Comparison of ENCODE assay signal across 15 cellular contexts in the genomic region with DNA sequence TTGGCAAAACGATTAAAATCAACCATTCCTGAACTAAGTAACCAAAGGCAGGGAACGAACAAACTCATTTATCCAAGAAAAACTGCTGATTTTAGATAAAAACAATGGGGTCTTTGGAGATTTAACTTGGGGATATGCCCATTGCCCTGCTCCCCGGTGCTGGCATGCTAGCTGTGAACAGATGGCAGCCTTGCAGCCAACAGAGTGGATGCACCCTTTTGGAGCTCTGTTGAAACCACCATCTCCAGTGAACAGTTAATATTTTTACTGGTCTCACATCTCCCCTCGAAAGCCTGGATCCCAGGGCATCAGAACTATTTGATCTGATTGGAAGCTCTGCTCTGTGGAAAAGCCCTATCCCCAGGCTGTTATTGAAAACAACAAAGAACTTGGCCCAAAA.
DNase-seq lines count a peak whose midpoint lies in the region; ATAC-seq and TF ChIP-seq lines count a peak whose summit lies in the region.
"Had no signal": no experiment of that assay in that cellular context is flagged by ENCODE, and none has a peak within 500 bp of the region (broad histone marks: within the 10 kb centered on the region; RNA-seq: fewer than 3 reads in every experiment).

No MANE protein-coding gene starts in this region.

- H3K4me1 ChIP-seq in OCI-LY7 (ENCODE audit: insufficient read depth, low read length, poor library complexity, severe bottlenecking) = no peaks in the 10 kb centered on the region
- H3K4me1 ChIP-seq: Caco-2, HAP-1 had no signal

- H3K4me3 Mint-ChIP-seq in mesothelial cell of epicardium = no peak overlapping the region
- H3K4me3 Mint-ChIP-seq: CD4-positive, CD25-positive, alpha-beta regulatory T cell; CD8-positive, alpha-beta T cell; HFFc6 had no signal

- in situ Hi-C loops in G401 (cut with HindIII; ENCODE audit: low sequenced_read_pairs) = no loop called here

- peak; percentile 67 for DNase-seq in G401 (ENCODE audit: low spot score)
- no peak for DNase-seq in OCI-LY7 (ENCODE audit: low spot score)
- no peak for DNase-seq in mesothelial cell of epicardium (ENCODE audit: low spot score in 2 of 2, unreplicated experiment in 2 of 2)
- no peak for DNase-seq in NCI-H1930 (lab: John Stamatoyannopoulos, UW)
- DNase-seq in stimulated activated CD4-positive, alpha-beta T cell treated with anti-CD3 and anti-CD28 coated beads, Interleukin-2, amount 100 ng/mL, for 48 hours = no peak
- DNase-seq: Caco-2; CD4-positive, CD25-positive, alpha-beta regulatory T cell; CD8-positive, alpha-beta T cell; DMS53; DMS79 treated with DMSO at 0.1 percent for 48 hours; GOT3; HFFc6 had no signal

- H2AFZ ChIP-seq in OCI-LY7 (ENCODE audit: low read length) = 0 out of 2 replicates have a peak overlapping the region, but pooled peaks have one; percentile 8

- intact Hi-C loops in OCI-LY7 (cut with micrococcal nuclease; ENCODE audit: unreplicated experiment) = no loop called here

- BruUV-seq in OCI-LY7 (replicated peaks; lab: Mats Ljungman, UMichigan) = no TSS peak

- no peak overlapping the region for H3K4me2 ChIP-seq in OCI-LY7 (ENCODE audit: low read length)

- H3K27ac Mint-ChIP-seq in mesothelial cell of epicardium = peak overlapping the region; percentile 4
- H3K27ac Mint-ChIP-seq: CD8-positive, alpha-beta T cell; HFFc6 had no signal

- TF ChIP-seq CTCF in C4-2B (conservative IDR thresholded peaks at IDR 0.05) (no peak), OCI-LY7 (conservative IDR thresholded peaks at IDR 0.05; ENCODE audit: low read length) (no peak), mesothelial cell of epicardium (IDR thresholded peaks at IDR 0.05; ENCODE audit: unreplicated experiment) (no peak)

- H3K9me2 ChIP-seq in OCI-LY7 (ENCODE audit: insufficient read depth, low read length) = no peaks in the 10 kb centered on the region

- H3K4me1 Mint-ChIP-seq in mesothelial cell of epicardium = peaks cover 4% of the 10 kb centered on the region
- H3K4me1 Mint-ChIP-seq: CD4-positive, CD25-positive, alpha-beta regulatory T cell had no signal

- peaks cover 37% of the 10 kb centered on the region for H3K9me3 Mint-ChIP-seq in mesothelial cell of epicardium

- H3K36me3 Mint-ChIP-seq in mesothelial cell of epicardium = peaks cover 23% of the 10 kb centered on the region
- H3K36me3 Mint-ChIP-seq: CD4-positive, CD25-positive, alpha-beta regulatory T cell; CD8-positive, alpha-beta T cell had no signal

- no peaks in the 10 kb centered on the region for H3K36me3 ChIP-seq in OCI-LY7 (ENCODE audit: insufficient read depth, low read length)
- H3K36me3 ChIP-seq: HAP-1 had no signal

- CTCF ChIA-PET in OCI-LY7 (lab: Charles Lee; ENCODE audit: unreplicated experiment) = no interaction called here

- H3K27me3 Mint-ChIP-seq in mesothelial cell of epicardium (ENCODE audit: low read depth) = no peaks in the 10 kb centered on the region

- H3K27ac ChIP-seq in C4-2B (peak overlapping the region; percentile 34; the same call in 1 of the 2 replicates), OCI-LY7 (ENCODE audit: low read depth, low read length, poor library complexity, severe bottlenecking) (no peak overlapping the region)

- peaks cover 4% of the 10 kb centered on the region; the same call in 1 of the 2 replicates for H3K9me3 ChIP-seq in OCI-LY7 (ENCODE audit: low read length)
- H3K9me3 ChIP-seq: HAP-1 had no signal

- H3K79me2 ChIP-seq in OCI-LY7 (ENCODE audit: insufficient read depth, low read depth, low read length) = no peaks in the 10 kb centered on the region

- H4K20me1 ChIP-seq in OCI-LY7 (ENCODE audit: insufficient read depth, low read length) = no peaks in the 10 kb centered on the region

- POLR2A ChIA-PET in OCI-LY7 (lab: Charles Lee) = interaction anchor here (0.6 kb wide), 1 partner anchor 836 kb away, joined by 3 read pairs; no protein-coding TSS in a partner anchor

- no peak overlapping the region for H3K4me3 ChIP-seq in OCI-LY7 (ENCODE audit: low read depth, low read length, poor library complexity, severe bottlenecking)
- H3K4me3 ChIP-seq: HAP-1 had no signal

- no peak for ATAC-seq in HG03432 (IDR thresholded peaks at IDR 0.05; ENCODE audit: unreplicated experiment)
- ATAC-seq: CD8-positive, alpha-beta T cell had no signal
